1 cellular context compared by ENCODE assay signal in the genomic region with DNA sequence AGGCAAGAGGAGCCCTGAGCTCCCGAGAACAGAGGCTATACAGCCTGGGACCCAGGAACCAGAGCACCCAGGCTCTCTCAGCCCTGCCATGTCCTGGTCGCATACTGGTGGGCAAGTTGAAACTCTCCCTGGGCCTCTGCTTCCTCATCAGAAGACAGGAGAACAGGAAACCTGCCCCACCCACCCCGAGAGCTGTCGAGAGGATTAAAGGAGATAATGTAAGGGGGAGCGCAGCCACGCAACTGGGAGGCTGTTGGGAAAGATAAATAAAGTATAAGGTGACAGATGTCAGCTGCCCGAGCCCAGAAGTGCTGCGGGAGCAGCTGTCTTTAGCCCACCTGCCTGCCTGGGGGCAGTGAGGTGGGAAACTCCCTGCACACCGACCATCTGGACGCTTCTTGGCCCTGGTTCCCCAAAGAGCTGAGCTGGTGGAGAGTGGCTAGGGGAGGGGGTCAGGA.
TF ChIP-seq lines count a peak whose summit lies in the region.

No MANE protein-coding gene starts in this region.

TF ChIP-seq in K562, 482 proteins besides CTCF, POLR2A, EP300 and RAD21 (continued from another document and continues in another):
- TF ChIP-seq, protein P1, sequence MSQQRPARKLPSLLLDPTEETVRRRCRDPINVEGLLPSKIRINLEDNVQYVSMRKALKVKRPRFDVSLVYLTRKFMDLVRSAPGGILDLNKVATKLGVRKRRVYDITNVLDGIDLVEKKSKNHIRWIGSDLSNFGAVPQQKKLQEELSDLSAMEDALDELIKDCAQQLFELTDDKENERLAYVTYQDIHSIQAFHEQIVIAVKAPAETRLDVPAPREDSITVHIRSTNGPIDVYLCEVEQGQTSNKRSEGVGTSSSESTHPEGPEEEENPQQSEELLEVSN (IDR thresholded peaks at IDR 0.05; ENCODE audit: borderline replicate concordance in 1 of 2, extremely low read depth in 1 of 2, insufficient read depth in 1 of 2, insufficient read length in 1 of 2, low read depth in 1 of 2, low read length in 1 of 2, poor library complexity in 1 of 2, severe bottlenecking in 1 of 2) = no peak
- TF ChIP-seq SMARCA4 (IDR thresholded peaks at IDR 0.05) (peak; percentile 74), CCNT2 (IDR thresholded peaks at IDR 0.05; ENCODE audit: borderline replicate concordance, extremely low read depth, insufficient read length, low read depth, low read length) (peak; percentile 44), FOXK2 (conservative IDR thresholded peaks at IDR 0.05 in 1 of 2, IDR thresholded peaks at IDR 0.05 in 1 of 2; ENCODE audit: low read depth in 2 of 2) (peak in 1 of 2 experiments; percentile 31; a peak in 1 of 4 replicates), SUPT5H (IDR thresholded peaks at IDR 0.05) (no peak), ZNF584 (CRISPR knock-in tag; IDR thresholded peaks at IDR 0.05; ENCODE audit: low read depth) (0 out of 2 replicates have a peak, but pooled peaks have one; percentile 62), ARHGAP35 (IDR thresholded peaks at IDR 0.05; ENCODE audit: partially characterized antibody) (no peak), DPF2 (IDR thresholded peaks at IDR 0.05) (peak; percentile 88), TAF7 (tag; IDR thresholded peaks at IDR 0.05) (no peak), DACH1 (IDR thresholded peaks at IDR 0.05; ENCODE audit: partially characterized antibody) (peak; percentile 73), CBFA2T2 (conservative IDR thresholded peaks at IDR 0.05) (peak; percentile 97), FOXA3 (CRISPR knock-in tag; conservative IDR thresholded peaks at IDR 0.05 in 1 of 2, IDR thresholded peaks at IDR 0.05 in 1 of 2) (peak in 1 of 2 experiments; percentile 25; a peak in 1 of 4 replicates), ZNF76 (CRISPR knock-in tag; IDR thresholded peaks at IDR 0.05; ENCODE audit: borderline replicate concordance) (no peak), ESRRB (CRISPR knock-in tag; IDR thresholded peaks at IDR 0.05; ENCODE audit: borderline replicate concordance) (no peak), SP1 (CRISPR knock-in tag; IDR thresholded peaks at IDR 0.05) (peak; percentile 38; the same call in 1 of the 2 replicates), ZNF239 (CRISPR knock-in tag; IDR thresholded peaks at IDR 0.05) (no peak), NFIC (IDR thresholded peaks at IDR 0.05) (peak; percentile 89), PURB (CRISPR knock-in tag; IDR thresholded peaks at IDR 0.05; ENCODE audit: low read depth) (no peak), ZNF232 (CRISPR knock-in tag; IDR thresholded peaks at IDR 0.05) (no peak), IFI16 (CRISPR knock-in tag; IDR thresholded peaks at IDR 0.05) (no peak), MYNN (IDR thresholded peaks at IDR 0.05) (no peak), MYNN (CRISPR knock-in tag; IDR thresholded peaks at IDR 0.05) (no peak), TGIF2 (CRISPR knock-in tag; IDR thresholded peaks at IDR 0.05) (no peak), SMAD4 (CRISPR knock-in tag; conservative IDR thresholded peaks at IDR 0.05) (peak; percentile 88), ESRRA (IDR thresholded peaks at IDR 0.05; ENCODE audit: borderline replicate concordance, low read depth) (no peak), BACH1 (tag; IDR thresholded peaks at IDR 0.05) (no peak; the same call in 1 of the 2 replicates), ARNT (IDR thresholded peaks at IDR 0.05) (0 out of 4 replicates have a peak, but pooled peaks of 1 of the 2 experiments have one; percentile 27), ZNF445 (CRISPR knock-in tag; IDR thresholded peaks at IDR 0.05; ENCODE audit: low read depth) (no peak), GATA2 (CRISPR knock-in tag; IDR thresholded peaks at IDR 0.05) (peak; percentile 94), RAD51 (IDR thresholded peaks at IDR 0.05; ENCODE audit: borderline replicate concordance, low read depth) (no peak), DMBX1 (CRISPR knock-in tag; IDR thresholded peaks at IDR 0.05; ENCODE audit: borderline replicate concordance) (peak; percentile 90; the same call in 1 of the 2 replicates), ZNF384 (IDR thresholded peaks at IDR 0.05; ENCODE audit: low read depth, low read length) (no peak), MTA2 (IDR thresholded peaks at IDR 0.05; ENCODE audit: low read depth) (peak; percentile 84), GATAD2A (IDR thresholded peaks at IDR 0.05) (no peak), CTBP1 (IDR thresholded peaks at IDR 0.05; ENCODE audit: borderline replicate concordance) (peak; percentile 69), JUND (IDR thresholded peaks at IDR 0.05; ENCODE audit: borderline replicate concordance, low read depth, low read length) (peak; percentile 57; the same call in 1 of the 2 replicates), JUND (tag; IDR thresholded peaks at IDR 0.05; ENCODE audit: borderline replicate concordance, low read depth, low read length) (peak; percentile 34; the same call in 1 of the 3 replicates), ERF (CRISPR knock-in tag; IDR thresholded peaks at IDR 0.05) (no peak), ZNF175 (CRISPR knock-in tag; IDR thresholded peaks at IDR 0.05; ENCODE audit: low read depth) (peak; percentile 70), NFYB (IDR thresholded peaks at IDR 0.05; ENCODE audit: extremely low read depth, insufficient read length) (no peak), PHB2 (IDR thresholded peaks at IDR 0.05; ENCODE audit: low read depth) (peak; percentile 62; the same call in 1 of the 2 replicates), HIVEP1 (CRISPR knock-in tag; IDR thresholded peaks at IDR 0.05) (no peak)
- TF ChIP-seq, protein P2, sequence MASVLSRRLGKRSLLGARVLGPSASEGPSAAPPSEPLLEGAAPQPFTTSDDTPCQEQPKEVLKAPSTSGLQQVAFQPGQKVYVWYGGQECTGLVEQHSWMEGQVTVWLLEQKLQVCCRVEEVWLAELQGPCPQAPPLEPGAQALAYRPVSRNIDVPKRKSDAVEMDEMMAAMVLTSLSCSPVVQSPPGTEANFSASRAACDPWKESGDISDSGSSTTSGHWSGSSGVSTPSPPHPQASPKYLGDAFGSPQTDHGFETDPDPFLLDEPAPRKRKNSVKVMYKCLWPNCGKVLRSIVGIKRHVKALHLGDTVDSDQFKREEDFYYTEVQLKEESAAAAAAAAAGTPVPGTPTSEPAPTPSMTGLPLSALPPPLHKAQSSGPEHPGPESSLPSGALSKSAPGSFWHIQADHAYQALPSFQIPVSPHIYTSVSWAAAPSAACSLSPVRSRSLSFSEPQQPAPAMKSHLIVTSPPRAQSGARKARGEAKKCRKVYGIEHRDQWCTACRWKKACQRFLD (CRISPR knock-in tag; IDR thresholded peaks at IDR 0.05) = peak; percentile 64; the same call in 1 of the 2 replicates
- TF ChIP-seq, protein P3, sequence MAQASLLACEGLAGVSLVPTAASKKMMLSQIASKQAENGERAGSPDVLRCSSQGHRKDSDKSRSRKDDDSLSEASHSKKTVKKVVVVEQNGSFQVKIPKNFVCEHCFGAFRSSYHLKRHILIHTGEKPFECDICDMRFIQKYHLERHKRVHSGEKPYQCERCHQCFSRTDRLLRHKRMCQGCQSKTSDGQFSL (CRISPR knock-in tag; IDR thresholded peaks at IDR 0.05) = 0 out of 2 replicates have a peak, but pooled peaks have one; percentile 63
- TF ChIP-seq, protein P3 (tag; IDR thresholded peaks at IDR 0.05) = peak in 1 of 2 experiments; percentile 46; a peak in 1 of 4 replicates
- TF ChIP-seq, protein P4, sequence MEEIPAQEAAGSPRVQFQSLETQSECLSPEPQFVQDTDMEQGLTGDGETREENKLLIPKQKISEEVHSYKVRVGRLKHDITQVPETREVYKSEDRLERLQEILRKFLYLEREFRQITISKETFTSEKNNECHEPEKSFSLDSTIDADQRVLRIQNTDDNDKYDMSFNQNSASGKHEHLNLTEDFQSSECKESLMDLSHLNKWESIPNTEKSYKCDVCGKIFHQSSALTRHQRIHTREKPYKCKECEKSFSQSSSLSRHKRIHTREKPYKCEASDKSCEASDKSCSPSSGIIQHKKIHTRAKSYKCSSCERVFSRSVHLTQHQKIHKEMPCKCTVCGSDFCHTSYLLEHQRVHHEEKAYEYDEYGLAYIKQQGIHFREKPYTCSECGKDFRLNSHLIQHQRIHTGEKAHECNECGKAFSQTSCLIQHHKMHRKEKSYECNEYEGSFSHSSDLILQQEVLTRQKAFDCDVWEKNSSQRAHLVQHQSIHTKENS (CRISPR knock-in tag; IDR thresholded peaks at IDR 0.05) = no peak
- TF ChIP-seq, protein P5, sequence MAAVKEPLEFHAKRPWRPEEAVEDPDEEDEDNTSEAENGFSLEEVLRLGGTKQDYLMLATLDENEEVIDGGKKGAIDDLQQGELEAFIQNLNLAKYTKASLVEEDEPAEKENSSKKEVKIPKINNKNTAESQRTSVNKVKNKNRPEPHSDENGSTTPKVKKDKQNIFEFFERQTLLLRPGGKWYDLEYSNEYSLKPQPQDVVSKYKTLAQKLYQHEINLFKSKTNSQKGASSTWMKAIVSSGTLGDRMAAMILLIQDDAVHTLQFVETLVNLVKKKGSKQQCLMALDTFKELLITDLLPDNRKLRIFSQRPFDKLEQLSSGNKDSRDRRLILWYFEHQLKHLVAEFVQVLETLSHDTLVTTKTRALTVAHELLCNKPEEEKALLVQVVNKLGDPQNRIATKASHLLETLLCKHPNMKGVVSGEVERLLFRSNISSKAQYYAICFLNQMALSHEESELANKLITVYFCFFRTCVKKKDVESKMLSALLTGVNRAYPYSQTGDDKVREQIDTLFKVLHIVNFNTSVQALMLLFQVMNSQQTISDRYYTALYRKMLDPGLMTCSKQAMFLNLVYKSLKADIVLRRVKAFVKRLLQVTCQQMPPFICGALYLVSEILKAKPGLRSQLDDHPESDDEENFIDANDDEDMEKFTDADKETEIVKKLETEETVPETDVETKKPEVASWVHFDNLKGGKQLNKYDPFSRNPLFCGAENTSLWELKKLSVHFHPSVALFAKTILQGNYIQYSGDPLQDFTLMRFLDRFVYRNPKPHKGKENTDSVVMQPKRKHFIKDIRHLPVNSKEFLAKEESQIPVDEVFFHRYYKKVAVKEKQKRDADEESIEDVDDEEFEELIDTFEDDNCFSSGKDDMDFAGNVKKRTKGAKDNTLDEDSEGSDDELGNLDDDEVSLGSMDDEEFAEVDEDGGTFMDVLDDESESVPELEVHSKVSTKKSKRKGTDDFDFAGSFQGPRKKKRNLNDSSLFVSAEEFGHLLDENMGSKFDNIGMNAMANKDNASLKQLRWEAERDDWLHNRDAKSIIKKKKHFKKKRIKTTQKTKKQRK (IDR thresholded peaks at IDR 0.05; ENCODE audit: borderline replicate concordance, low read depth, low read length) = no peak
- TF ChIP-seq, protein P6, sequence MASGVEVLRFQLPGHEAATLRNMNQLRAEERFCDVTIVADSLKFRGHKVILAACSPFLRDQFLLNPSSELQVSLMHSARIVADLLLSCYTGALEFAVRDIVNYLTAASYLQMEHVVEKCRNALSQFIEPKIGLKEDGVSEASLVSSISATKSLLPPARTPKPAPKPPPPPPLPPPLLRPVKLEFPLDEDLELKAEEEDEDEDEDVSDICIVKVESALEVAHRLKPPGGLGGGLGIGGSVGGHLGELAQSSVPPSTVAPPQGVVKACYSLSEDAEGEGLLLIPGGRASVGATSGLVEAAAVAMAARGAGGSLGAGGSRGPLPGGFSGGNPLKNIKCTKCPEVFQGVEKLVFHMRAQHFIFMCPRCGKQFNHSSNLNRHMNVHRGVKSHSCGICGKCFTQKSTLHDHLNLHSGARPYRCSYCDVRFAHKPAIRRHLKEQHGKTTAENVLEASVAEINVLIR (CRISPR knock-in tag; IDR thresholded peaks at IDR 0.05) = no peak
- TF ChIP-seq, protein P7, sequence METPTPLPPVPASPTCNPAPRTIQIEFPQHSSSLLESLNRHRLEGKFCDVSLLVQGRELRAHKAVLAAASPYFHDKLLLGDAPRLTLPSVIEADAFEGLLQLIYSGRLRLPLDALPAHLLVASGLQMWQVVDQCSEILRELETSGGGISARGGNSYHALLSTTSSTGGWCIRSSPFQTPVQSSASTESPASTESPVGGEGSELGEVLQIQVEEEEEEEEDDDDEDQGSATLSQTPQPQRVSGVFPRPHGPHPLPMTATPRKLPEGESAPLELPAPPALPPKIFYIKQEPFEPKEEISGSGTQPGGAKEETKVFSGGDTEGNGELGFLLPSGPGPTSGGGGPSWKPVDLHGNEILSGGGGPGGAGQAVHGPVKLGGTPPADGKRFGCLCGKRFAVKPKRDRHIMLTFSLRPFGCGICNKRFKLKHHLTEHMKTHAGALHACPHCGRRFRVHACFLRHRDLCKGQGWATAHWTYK (CRISPR knock-in tag; IDR thresholded peaks at IDR 0.05) = no peak
- TF ChIP-seq, protein P8, sequence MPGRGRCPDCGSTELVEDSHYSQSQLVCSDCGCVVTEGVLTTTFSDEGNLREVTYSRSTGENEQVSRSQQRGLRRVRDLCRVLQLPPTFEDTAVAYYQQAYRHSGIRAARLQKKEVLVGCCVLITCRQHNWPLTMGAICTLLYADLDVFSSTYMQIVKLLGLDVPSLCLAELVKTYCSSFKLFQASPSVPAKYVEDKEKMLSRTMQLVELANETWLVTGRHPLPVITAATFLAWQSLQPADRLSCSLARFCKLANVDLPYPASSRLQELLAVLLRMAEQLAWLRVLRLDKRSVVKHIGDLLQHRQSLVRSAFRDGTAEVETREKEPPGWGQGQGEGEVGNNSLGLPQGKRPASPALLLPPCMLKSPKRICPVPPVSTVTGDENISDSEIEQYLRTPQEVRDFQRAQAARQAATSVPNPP (IDR thresholded peaks at IDR 0.05; ENCODE audit: borderline replicate concordance, insufficient read depth, insufficient read length) = no peak
- TF ChIP-seq, protein P9, sequence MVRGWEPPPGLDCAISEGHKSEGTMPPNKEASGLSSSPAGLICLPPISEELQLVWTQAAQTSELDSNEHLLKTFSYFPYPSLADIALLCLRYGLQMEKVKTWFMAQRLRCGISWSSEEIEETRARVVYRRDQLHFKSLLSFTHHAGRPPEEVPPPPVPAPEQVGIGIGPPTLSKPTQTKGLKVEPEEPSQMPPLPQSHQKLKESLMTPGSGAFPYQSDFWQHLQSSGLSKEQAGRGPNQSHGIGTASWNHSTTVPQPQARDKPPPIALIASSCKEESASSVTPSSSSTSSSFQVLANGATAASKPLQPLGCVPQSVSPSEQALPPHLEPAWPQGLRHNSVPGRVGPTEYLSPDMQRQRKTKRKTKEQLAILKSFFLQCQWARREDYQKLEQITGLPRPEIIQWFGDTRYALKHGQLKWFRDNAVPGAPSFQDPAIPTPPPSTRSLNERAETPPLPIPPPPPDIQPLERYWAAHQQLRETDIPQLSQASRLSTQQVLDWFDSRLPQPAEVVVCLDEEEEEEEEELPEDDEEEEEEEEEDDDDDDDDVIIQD (CRISPR knock-in tag; IDR thresholded peaks at IDR 0.05) = no peak
- TF ChIP-seq, protein P10, sequence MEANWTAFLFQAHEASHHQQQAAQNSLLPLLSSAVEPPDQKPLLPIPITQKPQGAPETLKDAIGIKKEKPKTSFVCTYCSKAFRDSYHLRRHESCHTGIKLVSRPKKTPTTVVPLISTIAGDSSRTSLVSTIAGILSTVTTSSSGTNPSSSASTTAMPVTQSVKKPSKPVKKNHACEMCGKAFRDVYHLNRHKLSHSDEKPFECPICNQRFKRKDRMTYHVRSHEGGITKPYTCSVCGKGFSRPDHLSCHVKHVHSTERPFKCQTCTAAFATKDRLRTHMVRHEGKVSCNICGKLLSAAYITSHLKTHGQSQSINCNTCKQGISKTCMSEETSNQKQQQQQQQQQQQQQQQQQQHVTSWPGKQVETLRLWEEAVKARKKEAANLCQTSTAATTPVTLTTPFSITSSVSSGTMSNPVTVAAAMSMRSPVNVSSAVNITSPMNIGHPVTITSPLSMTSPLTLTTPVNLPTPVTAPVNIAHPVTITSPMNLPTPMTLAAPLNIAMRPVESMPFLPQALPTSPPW (CRISPR knock-in tag; IDR thresholded peaks at IDR 0.05) = peak; percentile 78
